8 cellular contexts compared by ENCODE assay signal in the genomic region with DNA sequence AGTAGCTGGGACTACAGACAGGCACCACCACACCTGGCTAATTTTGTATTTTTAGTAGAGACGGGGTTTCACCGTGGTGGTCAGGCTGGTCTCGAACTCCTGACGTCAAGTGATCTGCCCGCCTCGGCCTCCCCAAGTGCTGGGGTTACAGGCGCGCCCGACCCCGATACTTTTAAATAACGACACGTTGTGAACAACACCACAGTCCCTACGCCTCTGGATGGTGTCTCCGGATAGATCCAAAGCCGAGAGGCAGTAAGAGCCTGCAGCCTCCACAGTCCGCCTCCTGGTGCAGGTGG. TPM values are rescaled to one million over a fixed set of nuclear protein-coding genes. Genes with fewer than 3 reads are reported as not detected.
DNase-seq lines count a peak whose midpoint lies in the region; ATAC-seq and TF ChIP-seq lines count a peak whose summit lies in the region.
"Not testable (repeated sequence)": the region's sequence is repeated elsewhere in the genome, so short reads cannot be mapped to it uniquely, and the experiment has no call there.

No MANE protein-coding gene starts in this region.

- WGBS in HUES64: 35% methylated on average over 16 of the region's 16 CpGs
- 12 to 17% methylated on average over 6 to 16 of the region's 16 CpGs for WGBS in body of pancreas, 2 donors
- WGBS in psoas muscle, 3 donors: 12 to 19% (median 14%) methylated on average over 16 of the region's 16 CpGs

- H3K36me3 ChIP-seq in HUES64 (ENCODE audit: insufficient read depth, low read length) (peaks cover 24% of the 10 kb centered on the region), WERI-Rb-1 (peaks cover 34% of the 10 kb centered on the region)
- H3K36me3 ChIP-seq in body of pancreas (replicated peaks in 1 of 2; ENCODE audit: insufficient read depth in 1 of 2, low read depth in 2 of 2); lower lobe of right lung; psoas muscle (ENCODE audit: insufficient read depth in 1 of 2, low read depth in 1 of 2); uterus: not testable (repeated sequence)

- not testable (repeated sequence) for H3K27me3 ChIP-seq in HUES64 (ENCODE audit: insufficient read depth, low read length); WERI-Rb-1 (ENCODE audit: insufficient read depth, low read depth, severe bottlenecking); body of pancreas; lower lobe of right lung (ENCODE audit: low read depth); psoas muscle (ENCODE audit: insufficient read depth in 3 of 3, low read length in 2 of 3); uterus

- intact Hi-C loops in body of pancreas (cut with DNase I); lower lobe of right lung (cut with DNase I); psoas muscle (cut with DNase I); uterus (cut with DNase I; ENCODE audit: low total_unique reads): not testable (repeated sequence)

- ATAC-seq in body of pancreas (peak; percentile 7), lower lobe of right lung (peak in 1 of 2 donors; percentile 47), psoas muscle (peak; percentile 11 to 32 (median 19))

- not testable (repeated sequence) for TF ChIP-seq POLR2A in body of pancreas (IDR thresholded peaks at IDR 0.05); uterus (IDR thresholded peaks at IDR 0.05)

- H3K9me3 ChIP-seq in HUES64 (ENCODE audit: insufficient read depth, low read depth, low read length); WERI-Rb-1 (ENCODE audit: severe bottlenecking); body of pancreas; lower lobe of right lung; psoas muscle; uterus: not testable (repeated sequence)

- H3K4me3 ChIP-seq in GM08714 (ENCODE audit: low read length) (peak overlapping the region; percentile 65; the same call in 1 of the 2 replicates), HUES64 (ENCODE audit: low read length) (peak overlapping the region; percentile 74), WERI-Rb-1 (ENCODE audit: low read depth, low read length) (peak overlapping the region; percentile 81), body of pancreas (peak overlapping the region; percentile 30 to 71), fibroblast of pulmonary artery (replicated peaks; ENCODE audit: low read depth, low read length) (peak overlapping the region; percentile 68), lower lobe of right lung (peak overlapping the region; percentile 75), psoas muscle (peak overlapping the region; percentile 87), uterus (peak overlapping the region; percentile 49 to 96)

- not testable (repeated sequence) for TF ChIP-seq CTCF in WERI-Rb-1 (IDR thresholded peaks at IDR 0.05; ENCODE audit: low read depth, low read length); body of pancreas (IDR thresholded peaks at IDR 0.05); fibroblast of pulmonary artery (IDR thresholded peaks at IDR 0.05; ENCODE audit: low read length, missing control alignments); lower lobe of right lung (IDR thresholded peaks at IDR 0.05); psoas muscle (IDR thresholded peaks at IDR 0.05); uterus (IDR thresholded peaks at IDR 0.05)

- DNase-seq in WERI-Rb-1; body of pancreas; fibroblast of pulmonary artery (ENCODE audit: low read depth); lower lobe of right lung; psoas muscle; uterus: not testable (repeated sequence)

- not testable (repeated sequence) for H3K4me1 ChIP-seq in HUES64 (ENCODE audit: insufficient read depth, low read length); psoas muscle; uterus
- H3K4me1 ChIP-seq in body of pancreas (peaks cover 19% of the 10 kb centered on the region), lower lobe of right lung (peaks cover 20% of the 10 kb centered on the region)

- H3K27ac ChIP-seq in HUES64 (ENCODE audit: low read depth, low read length) (0 out of 2 replicates have a peak overlapping the region, but pooled peaks have one; percentile 41), WERI-Rb-1 (peak overlapping the region; percentile 83), body of pancreas (peak overlapping the region; percentile 50 to 84 (median 74)), lower lobe of right lung (peak overlapping the region; percentile 76), psoas muscle (peak overlapping the region; percentile 26), uterus (peak overlapping the region; percentile 78 to 81)

- peak overlapping the region; percentile 73 for H3K9ac ChIP-seq in HUES64 (ENCODE audit: low read depth, low read length)

RNA-seq across cellular contexts. Expression of gene TLCD3A, which starts 0.8 kb away (rescaled TPM):
- polyA plus RNA-seq in HUES64 (2013, experiment 1 of 2): 17.0 TPM
- polyA plus RNA-seq in HUES64 (2013, experiment 2 of 2): 19.4 TPM
- total RNA-seq in body of pancreas (1 to 10 TPM; 3.6 to 7.9 TPM), lower lobe of right lung (8.9 TPM), psoas muscle (1 to 10 TPM; 1.4 to 2.8 (median 1.7) TPM), uterus (10 to 100 TPM in 2 of 4 donors, 1 to 10 TPM in 1, not detected in 1; 3.2 to 19.6 (median 15.6) TPM)
- polyA plus RNA-seq in psoas muscle: 1 to 10 TPM in 1 of 3 donors, under 1 TPM in 2; 0.75 to 1.5 (median 0.86) TPM

RNA-seq across cellular contexts. Expression of gene VPS53, which starts 17.0 kb away (rescaled TPM):
- polyA plus RNA-seq in HUES64 (2013, experiment 1 of 2): 19.8 TPM
- 27.2 TPM for polyA plus RNA-seq in HUES64 (2013, experiment 2 of 2)
- 10 to 100 TPM; 14.0 to 19.1 TPM for total RNA-seq in body of pancreas
- total RNA-seq in lower lobe of right lung: 83.4 TPM
- total RNA-seq in psoas muscle: 10 to 100 TPM; 35.8 to 55.0 (median 49.1) TPM
- 10 to 100 TPM in 1 of 3 donors, 1 to 10 TPM in 2; 6.1 to 19.6 (median 7.7) TPM for polyA plus RNA-seq in psoas muscle
- total RNA-seq in uterus: 10 to 100 TPM; 22.3 to 76.2 (median 32.1) TPM

RNA-seq across cellular contexts. Expression of gene GEMIN4, which starts 20.5 kb away (rescaled TPM):
- polyA plus RNA-seq in HUES64 (2013, experiment 1 of 2): 33.0 TPM
- polyA plus RNA-seq in HUES64 (2013, experiment 2 of 2): 30.7 TPM
- total RNA-seq in body of pancreas (1 to 10 TPM; 5.6 to 7.3 TPM), lower lobe of right lung (21.5 TPM), psoas muscle (10 to 100 TPM; 11.2 to 21.9 (median 14.8) TPM), uterus (10 to 100 TPM in 3 of 4 donors, 1 to 10 TPM in 1; 9.7 to 29.0 (median 17.0) TPM)
- polyA plus RNA-seq in psoas muscle: 10 to 100 TPM in 2 of 3 donors, 1 to 10 TPM in 1; 7.2 to 12.6 (median 11.4) TPM

RNA-seq across cellular contexts. Expression of gene GLOD4, which starts 50.5 kb away (rescaled TPM):
- 48.4 TPM for polyA plus RNA-seq in HUES64 (2013, experiment 1 of 2)
- 48.9 TPM for polyA plus RNA-seq in HUES64 (2013, experiment 2 of 2)
- 10 to 100 TPM; 18.5 to 30.9 TPM for total RNA-seq in body of pancreas
- total RNA-seq in lower lobe of right lung: 63.2 TPM
- 10 to 100 TPM; 18.5 to 25.2 (median 20.8) TPM for total RNA-seq in psoas muscle
- 10 to 100 TPM; 13.5 to 29.2 (median 21.7) TPM for polyA plus RNA-seq in psoas muscle
- 10 to 100 TPM; 16.4 to 77.4 (median 35.8) TPM for total RNA-seq in uterus

RNA-seq across cellular contexts. Expression of gene MRM3, which starts 50.6 kb away (rescaled TPM):
- polyA plus RNA-seq in HUES64 (2013, experiment 1 of 2): 17.9 TPM
- polyA plus RNA-seq in HUES64 (2013, experiment 2 of 2): 16.2 TPM
- total RNA-seq in body of pancreas: 10 to 100 TPM; 15.6 to 40.2 TPM
- 12.3 TPM for total RNA-seq in lower lobe of right lung
- 10 to 100 TPM; 17.2 to 30.1 (median 19.5) TPM for total RNA-seq in psoas muscle
- polyA plus RNA-seq in psoas muscle: 10 to 100 TPM; 25.9 to 36.2 (median 28.3) TPM
- total RNA-seq in uterus: 10 to 100 TPM in 2 of 4 donors, 1 to 10 TPM in 2; 3.2 to 20.8 (median 11.6) TPM

Comparison
In these comparisons a context has a peak if more than half of its experiments do, and no peak if none do; other contexts are left out.
1. H3K27ac ChIP-seq: peak in every context shown above with its lines; median percentile 83 in WERI-Rb-1; 80 in uterus; 76 in lower lobe of right lung; 74 in body of pancreas; 41 in HUES64; 26 in psoas muscle.